In the genomic region with DNA sequence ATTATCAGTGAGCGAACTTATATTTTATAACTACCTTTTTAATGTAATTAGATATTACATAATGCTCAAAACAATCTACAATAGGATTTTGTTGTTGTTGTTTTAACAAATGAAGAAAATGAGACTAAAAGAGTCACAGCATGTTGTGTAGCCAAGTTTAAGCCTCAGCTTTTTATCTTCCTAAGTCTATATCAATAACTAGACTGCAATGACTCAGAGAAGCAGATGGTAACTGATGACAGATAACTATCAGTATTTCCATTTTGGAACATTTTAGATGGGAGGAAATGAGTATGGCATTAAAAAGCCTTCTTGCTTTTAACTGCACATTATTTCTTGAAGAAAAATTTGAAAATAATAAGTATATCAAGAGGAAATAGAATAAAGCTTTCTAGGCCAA, we compare ENCODE assay signal across 1 cellular context.
TF ChIP-seq lines count a peak whose summit lies in the region.

No MANE protein-coding gene starts in this region.

TF ChIP-seq in HepG2, 621 proteins besides CTCF, POLR2A, EP300 and RAD21 (continued from another document):
- TF ChIP-seq, protein P1, sequence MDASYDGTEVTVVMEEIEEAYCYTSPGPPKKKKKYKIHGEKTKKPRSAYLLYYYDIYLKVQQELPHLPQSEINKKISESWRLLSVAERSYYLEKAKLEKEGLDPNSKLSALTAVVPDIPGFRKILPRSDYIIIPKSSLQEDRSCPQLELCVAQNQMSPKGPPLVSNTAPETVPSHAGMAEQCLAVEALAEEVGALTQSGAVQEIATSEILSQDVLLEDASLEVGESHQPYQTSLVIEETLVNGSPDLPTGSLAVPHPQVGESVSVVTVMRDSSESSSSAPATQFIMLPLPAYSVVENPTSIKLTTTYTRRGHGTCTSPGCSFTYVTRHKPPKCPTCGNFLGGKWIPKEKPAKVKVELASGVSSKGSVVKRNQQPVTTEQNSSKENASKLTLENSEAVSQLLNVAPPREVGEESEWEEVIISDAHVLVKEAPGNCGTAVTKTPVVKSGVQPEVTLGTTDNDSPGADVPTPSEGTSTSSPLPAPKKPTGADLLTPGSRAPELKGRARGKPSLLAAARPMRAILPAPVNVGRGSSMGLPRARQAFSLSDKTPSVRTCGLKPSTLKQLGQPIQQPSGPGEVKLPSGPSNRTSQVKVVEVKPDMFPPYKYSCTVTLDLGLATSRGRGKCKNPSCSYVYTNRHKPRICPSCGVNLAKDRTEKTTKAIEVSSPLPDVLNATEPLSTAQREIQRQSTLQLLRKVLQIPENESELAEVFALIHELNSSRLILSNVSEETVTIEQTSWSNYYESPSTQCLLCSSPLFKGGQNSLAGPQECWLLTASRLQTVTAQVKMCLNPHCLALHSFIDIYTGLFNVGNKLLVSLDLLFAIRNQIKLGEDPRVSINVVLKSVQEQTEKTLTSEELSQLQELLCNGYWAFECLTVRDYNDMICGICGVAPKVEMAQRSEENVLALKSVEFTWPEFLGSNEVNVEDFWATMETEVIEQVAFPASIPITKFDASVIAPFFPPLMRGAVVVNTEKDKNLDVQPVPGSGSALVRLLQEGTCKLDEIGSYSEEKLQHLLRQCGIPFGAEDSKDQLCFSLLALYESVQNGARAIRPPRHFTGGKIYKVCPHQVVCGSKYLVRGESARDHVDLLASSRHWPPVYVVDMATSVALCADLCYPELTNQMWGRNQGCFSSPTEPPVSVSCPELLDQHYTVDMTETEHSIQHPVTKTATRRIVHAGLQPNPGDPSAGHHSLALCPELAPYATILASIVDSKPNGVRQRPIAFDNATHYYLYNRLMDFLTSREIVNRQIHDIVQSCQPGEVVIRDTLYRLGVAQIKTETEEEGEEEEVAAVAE (CRISPR knock-in tag; IDR thresholded peaks at IDR 0.05; ENCODE audit: borderline replicate concordance): no peak
- no peak for TF ChIP-seq PRPF4 (IDR thresholded peaks at IDR 0.05; ENCODE audit: low read depth, low read length, poor library complexity, severe bottlenecking)
